1 cellular context compared by ENCODE assay signal in the genomic region with DNA sequence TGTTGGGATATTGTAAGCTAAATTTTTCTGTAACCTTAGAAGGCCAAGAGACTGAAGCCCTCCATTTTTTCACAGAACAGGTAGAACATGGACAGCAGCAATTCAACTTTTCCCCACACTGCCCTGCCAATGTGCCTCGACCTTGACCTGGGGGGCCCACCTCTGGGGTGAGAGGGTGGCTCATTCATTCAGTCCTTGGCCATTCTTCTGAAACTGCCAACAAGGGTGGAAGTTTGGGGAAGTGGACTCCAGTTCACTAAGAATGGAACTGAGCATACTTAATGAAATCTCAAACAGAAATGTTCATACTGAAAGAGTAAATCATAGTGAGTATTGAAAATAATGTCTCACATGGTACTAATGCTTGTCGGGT.
TF ChIP-seq lines count a peak whose summit lies in the region.

No MANE protein-coding gene starts in this region.

TF ChIP-seq in HepG2, 621 proteins besides CTCF, POLR2A, EP300 and RAD21 (continues in another document):
- TF ChIP-seq, protein P1, sequence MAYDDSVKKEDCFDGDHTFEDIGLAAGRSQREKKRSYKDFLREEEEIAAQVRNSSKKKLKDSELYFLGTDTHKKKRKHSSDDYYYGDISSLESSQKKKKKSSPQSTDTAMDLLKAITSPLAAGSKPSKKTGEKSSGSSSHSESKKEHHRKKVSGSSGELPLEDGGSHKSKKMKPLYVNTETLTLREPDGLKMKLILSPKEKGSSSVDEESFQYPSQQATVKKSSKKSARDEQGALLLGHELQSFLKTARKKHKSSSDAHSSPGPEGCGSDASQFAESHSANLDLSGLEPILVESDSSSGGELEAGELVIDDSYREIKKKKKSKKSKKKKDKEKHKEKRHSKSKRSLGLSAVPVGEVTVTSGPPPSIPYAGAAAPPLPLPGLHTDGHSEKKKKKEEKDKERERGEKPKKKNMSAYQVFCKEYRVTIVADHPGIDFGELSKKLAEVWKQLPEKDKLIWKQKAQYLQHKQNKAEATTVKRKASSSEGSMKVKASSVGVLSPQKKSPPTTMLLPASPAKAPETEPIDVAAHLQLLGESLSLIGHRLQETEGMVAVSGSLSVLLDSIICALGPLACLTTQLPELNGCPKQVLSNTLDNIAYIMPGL (CRISPR knock-in tag; IDR thresholded peaks at IDR 0.05; ENCODE audit: borderline replicate concordance in 1 of 2, low read depth in 1 of 2) = no peak
- no peak for TF ChIP-seq XRCC5 (optimal IDR thresholded peaks at IDR 0.05; ENCODE audit: low read length)
- TF ChIP-seq MBD4 (IDR thresholded peaks at IDR 0.05; ENCODE audit: borderline replicate concordance, low read length) = no peak; the same call in 1 of the 2 replicates
- TF ChIP-seq GATAD2A (CRISPR knock-in tag; IDR thresholded peaks at IDR 0.05) = peak; percentile 77
- no peak for TF ChIP-seq CREB1 (IDR thresholded peaks at IDR 0.05)
- TF ChIP-seq CREB1 (CRISPR knock-in tag; IDR thresholded peaks at IDR 0.05) = 0 out of 2 replicates have a peak, but pooled peaks have one; percentile 39
- no peak for TF ChIP-seq ARHGAP35 (CRISPR knock-in tag; IDR thresholded peaks at IDR 0.05; ENCODE audit: borderline replicate concordance)
- 0 out of 2 replicates have a peak, but pooled peaks have one; percentile 13 for TF ChIP-seq ZNF772 (CRISPR knock-in tag; IDR thresholded peaks at IDR 0.05)
- TF ChIP-seq, protein P2, sequence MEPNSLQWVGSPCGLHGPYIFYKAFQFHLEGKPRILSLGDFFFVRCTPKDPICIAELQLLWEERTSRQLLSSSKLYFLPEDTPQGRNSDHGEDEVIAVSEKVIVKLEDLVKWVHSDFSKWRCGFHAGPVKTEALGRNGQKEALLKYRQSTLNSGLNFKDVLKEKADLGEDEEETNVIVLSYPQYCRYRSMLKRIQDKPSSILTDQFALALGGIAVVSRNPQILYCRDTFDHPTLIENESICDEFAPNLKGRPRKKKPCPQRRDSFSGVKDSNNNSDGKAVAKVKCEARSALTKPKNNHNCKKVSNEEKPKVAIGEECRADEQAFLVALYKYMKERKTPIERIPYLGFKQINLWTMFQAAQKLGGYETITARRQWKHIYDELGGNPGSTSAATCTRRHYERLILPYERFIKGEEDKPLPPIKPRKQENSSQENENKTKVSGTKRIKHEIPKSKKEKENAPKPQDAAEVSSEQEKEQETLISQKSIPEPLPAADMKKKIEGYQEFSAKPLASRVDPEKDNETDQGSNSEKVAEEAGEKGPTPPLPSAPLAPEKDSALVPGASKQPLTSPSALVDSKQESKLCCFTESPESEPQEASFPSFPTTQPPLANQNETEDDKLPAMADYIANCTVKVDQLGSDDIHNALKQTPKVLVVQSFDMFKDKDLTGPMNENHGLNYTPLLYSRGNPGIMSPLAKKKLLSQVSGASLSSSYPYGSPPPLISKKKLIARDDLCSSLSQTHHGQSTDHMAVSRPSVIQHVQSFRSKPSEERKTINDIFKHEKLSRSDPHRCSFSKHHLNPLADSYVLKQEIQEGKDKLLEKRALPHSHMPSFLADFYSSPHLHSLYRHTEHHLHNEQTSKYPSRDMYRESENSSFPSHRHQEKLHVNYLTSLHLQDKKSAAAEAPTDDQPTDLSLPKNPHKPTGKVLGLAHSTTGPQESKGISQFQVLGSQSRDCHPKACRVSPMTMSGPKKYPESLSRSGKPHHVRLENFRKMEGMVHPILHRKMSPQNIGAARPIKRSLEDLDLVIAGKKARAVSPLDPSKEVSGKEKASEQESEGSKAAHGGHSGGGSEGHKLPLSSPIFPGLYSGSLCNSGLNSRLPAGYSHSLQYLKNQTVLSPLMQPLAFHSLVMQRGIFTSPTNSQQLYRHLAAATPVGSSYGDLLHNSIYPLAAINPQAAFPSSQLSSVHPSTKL (CRISPR knock-in tag; IDR thresholded peaks at IDR 0.05) = peak; percentile 78
- TF ChIP-seq, protein P3, sequence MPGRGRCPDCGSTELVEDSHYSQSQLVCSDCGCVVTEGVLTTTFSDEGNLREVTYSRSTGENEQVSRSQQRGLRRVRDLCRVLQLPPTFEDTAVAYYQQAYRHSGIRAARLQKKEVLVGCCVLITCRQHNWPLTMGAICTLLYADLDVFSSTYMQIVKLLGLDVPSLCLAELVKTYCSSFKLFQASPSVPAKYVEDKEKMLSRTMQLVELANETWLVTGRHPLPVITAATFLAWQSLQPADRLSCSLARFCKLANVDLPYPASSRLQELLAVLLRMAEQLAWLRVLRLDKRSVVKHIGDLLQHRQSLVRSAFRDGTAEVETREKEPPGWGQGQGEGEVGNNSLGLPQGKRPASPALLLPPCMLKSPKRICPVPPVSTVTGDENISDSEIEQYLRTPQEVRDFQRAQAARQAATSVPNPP (CRISPR knock-in tag; IDR thresholded peaks at IDR 0.05) = no peak
- TF ChIP-seq POLR2AphosphoS5 (IDR thresholded peaks at IDR 0.05; ENCODE audit: low read depth, low read length) = peak; percentile 38
- no peak for TF ChIP-seq TCF7 (IDR thresholded peaks at IDR 0.05; ENCODE audit: low read depth)
- no peak for TF ChIP-seq FOXM1 (CRISPR knock-in tag; IDR thresholded peaks at IDR 0.05)
- TF ChIP-seq, protein P4, sequence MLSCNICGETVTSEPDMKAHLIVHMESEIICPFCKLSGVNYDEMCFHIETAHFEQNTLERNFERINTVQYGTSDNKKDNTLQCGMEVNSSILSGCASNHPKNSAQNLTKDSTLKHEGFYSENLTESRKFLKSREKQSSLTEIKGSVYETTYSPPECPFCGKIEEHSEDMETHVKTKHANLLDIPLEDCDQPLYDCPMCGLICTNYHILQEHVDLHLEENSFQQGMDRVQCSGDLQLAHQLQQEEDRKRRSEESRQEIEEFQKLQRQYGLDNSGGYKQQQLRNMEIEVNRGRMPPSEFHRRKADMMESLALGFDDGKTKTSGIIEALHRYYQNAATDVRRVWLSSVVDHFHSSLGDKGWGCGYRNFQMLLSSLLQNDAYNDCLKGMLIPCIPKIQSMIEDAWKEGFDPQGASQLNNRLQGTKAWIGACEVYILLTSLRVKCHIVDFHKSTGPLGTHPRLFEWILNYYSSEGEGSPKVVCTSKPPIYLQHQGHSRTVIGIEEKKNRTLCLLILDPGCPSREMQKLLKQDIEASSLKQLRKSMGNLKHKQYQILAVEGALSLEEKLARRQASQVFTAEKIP (CRISPR knock-in tag; IDR thresholded peaks at IDR 0.05; ENCODE audit: borderline replicate concordance) = no peak
- TF ChIP-seq SMAD9 (CRISPR knock-in tag; IDR thresholded peaks at IDR 0.05) = no peak
- peak; percentile 90 for TF ChIP-seq NR2C2 (CRISPR knock-in tag; IDR thresholded peaks at IDR 0.05; ENCODE audit: borderline replicate concordance)
- peak; percentile 18; the same call in 1 of the 2 replicates for TF ChIP-seq RCOR2 (CRISPR knock-in tag; IDR thresholded peaks at IDR 0.05)
- TF ChIP-seq, protein P5, sequence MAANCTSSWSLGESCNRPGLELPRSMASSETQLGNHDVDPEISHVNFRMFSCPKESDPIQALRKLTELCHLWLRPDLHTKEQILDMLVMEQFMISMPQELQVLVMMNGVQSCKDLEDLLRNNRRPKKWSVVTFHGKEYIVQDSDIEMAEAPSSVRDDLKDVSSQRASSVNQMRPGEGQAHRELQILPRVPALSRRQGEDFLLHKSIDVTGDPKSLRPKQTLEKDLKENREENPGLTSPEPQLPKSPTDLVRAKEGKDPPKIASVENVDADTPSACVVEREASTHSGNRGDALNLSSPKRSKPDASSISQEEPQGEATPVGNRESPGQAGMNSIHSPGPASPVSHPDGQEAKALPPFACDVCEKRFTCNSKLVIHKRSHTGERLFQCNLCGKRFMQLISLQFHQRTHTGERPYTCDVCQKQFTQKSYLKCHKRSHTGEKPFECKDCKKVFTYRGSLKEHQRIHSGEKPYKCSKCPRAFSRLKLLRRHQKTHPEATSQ (CRISPR knock-in tag; IDR thresholded peaks at IDR 0.05; ENCODE audit: borderline replicate concordance) = peak; percentile 43; the same call in 1 of the 2 replicates
- TF ChIP-seq, protein P6, sequence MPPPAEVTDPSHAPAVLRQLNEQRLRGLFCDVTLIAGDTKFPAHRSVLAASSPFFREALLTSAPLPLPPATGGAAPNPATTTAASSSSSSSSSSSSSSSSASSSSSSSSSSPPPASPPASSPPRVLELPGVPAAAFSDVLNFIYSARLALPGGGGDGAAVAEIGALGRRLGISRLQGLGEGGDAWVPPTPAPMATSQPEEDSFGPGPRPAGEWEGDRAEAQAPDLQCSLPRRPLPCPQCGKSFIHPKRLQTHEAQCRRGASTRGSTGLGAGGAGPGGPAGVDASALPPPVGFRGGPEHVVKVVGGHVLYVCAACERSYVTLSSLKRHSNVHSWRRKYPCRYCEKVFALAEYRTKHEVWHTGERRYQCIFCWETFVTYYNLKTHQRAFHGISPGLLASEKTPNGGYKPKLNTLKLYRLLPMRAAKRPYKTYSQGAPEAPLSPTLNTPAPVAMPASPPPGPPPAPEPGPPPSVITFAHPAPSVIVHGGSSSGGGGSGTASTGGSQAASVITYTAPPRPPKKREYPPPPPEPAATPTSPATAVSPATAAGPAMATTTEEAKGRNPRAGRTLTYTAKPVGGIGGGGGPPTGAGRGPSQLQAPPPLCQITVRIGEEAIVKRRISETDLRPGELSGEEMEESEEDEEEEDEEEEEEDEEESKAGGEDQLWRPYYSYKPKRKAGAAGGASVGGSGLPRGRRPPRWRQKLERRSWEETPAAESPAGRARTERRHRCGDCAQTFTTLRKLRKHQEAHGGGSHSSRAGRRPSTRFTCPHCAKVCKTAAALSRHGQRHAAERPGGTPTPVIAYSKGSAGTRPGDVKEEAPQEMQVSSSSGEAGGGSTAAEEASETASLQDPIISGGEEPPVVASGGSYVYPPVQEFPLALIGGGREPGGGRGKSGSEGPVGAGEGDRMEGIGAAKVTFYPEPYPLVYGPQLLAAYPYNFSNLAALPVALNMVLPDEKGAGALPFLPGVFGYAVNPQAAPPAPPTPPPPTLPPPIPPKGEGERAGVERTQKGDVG (CRISPR knock-in tag; IDR thresholded peaks at IDR 0.05; ENCODE audit: borderline replicate concordance) = no peak
- no peak for TF ChIP-seq ZNF577 (CRISPR knock-in tag; IDR thresholded peaks at IDR 0.05; ENCODE audit: borderline replicate concordance, low read depth)
- TF ChIP-seq U2AF2 (IDR thresholded peaks at IDR 0.05; ENCODE audit: low read depth, low read length) = no peak
- TF ChIP-seq, protein P7, sequence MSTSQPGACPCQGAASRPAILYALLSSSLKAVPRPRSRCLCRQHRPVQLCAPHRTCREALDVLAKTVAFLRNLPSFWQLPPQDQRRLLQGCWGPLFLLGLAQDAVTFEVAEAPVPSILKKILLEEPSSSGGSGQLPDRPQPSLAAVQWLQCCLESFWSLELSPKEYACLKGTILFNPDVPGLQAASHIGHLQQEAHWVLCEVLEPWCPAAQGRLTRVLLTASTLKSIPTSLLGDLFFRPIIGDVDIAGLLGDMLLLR (CRISPR knock-in tag; IDR thresholded peaks at IDR 0.05) = no peak
- TF ChIP-seq, protein P8, sequence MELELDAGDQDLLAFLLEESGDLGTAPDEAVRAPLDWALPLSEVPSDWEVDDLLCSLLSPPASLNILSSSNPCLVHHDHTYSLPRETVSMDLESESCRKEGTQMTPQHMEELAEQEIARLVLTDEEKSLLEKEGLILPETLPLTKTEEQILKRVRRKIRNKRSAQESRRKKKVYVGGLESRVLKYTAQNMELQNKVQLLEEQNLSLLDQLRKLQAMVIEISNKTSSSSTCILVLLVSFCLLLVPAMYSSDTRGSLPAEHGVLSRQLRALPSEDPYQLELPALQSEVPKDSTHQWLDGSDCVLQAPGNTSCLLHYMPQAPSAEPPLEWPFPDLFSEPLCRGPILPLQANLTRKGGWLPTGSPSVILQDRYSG (CRISPR knock-in tag; IDR thresholded peaks at IDR 0.05) = no peak
- TF ChIP-seq NONO (IDR thresholded peaks at IDR 0.05) = no peak
- peak; percentile 59; the same call in 1 of the 2 replicates for TF ChIP-seq NONO (CRISPR knock-in tag; conservative IDR thresholded peaks at IDR 0.05)
- no peak for TF ChIP-seq ERF (CRISPR knock-in tag; IDR thresholded peaks at IDR 0.05)
- 0 out of 2 replicates have a peak, but pooled peaks have one; percentile 39 for TF ChIP-seq FOXK1 (CRISPR knock-in tag; IDR thresholded peaks at IDR 0.05; ENCODE audit: borderline replicate concordance, low read depth)
- TF ChIP-seq, protein P9, sequence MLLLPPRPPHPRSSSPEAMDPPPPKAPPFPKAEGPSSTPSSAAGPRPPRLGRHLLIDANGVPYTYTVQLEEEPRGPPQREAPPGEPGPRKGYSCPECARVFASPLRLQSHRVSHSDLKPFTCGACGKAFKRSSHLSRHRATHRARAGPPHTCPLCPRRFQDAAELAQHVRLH (CRISPR knock-in tag; IDR thresholded peaks at IDR 0.05; ENCODE audit: borderline replicate concordance, low read depth) = no peak
- no peak for TF ChIP-seq GZF1 (CRISPR knock-in tag; IDR thresholded peaks at IDR 0.05)
- TF ChIP-seq, protein P10, sequence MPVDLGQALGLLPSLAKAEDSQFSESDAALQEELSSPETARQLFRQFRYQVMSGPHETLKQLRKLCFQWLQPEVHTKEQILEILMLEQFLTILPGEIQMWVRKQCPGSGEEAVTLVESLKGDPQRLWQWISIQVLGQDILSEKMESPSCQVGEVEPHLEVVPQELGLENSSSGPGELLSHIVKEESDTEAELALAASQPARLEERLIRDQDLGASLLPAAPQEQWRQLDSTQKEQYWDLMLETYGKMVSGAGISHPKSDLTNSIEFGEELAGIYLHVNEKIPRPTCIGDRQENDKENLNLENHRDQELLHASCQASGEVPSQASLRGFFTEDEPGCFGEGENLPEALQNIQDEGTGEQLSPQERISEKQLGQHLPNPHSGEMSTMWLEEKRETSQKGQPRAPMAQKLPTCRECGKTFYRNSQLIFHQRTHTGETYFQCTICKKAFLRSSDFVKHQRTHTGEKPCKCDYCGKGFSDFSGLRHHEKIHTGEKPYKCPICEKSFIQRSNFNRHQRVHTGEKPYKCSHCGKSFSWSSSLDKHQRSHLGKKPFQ (CRISPR knock-in tag; IDR thresholded peaks at IDR 0.05; ENCODE audit: insufficient replicate concordance) = no peak
- peak; percentile 45; the same call in 1 of the 2 replicates for TF ChIP-seq YEATS2 (CRISPR knock-in tag; IDR thresholded peaks at IDR 0.05; ENCODE audit: borderline replicate concordance)
- TF ChIP-seq ZNF431 (CRISPR knock-in tag; IDR thresholded peaks at IDR 0.05; ENCODE audit: borderline replicate concordance, low read depth) = no peak
- TF ChIP-seq MED8 (CRISPR knock-in tag; IDR thresholded peaks at IDR 0.05; ENCODE audit: insufficient replicate concordance) = no peak
- TF ChIP-seq GFI1 (CRISPR knock-in tag; IDR thresholded peaks at IDR 0.05; ENCODE audit: borderline replicate concordance) = no peak
- TF ChIP-seq ZNF672 (CRISPR knock-in tag; IDR thresholded peaks at IDR 0.05) = no peak
- no peak for TF ChIP-seq SP5 (CRISPR knock-in tag; IDR thresholded peaks at IDR 0.05; ENCODE audit: borderline replicate concordance, low read depth)
- TF ChIP-seq ZKSCAN1 (IDR thresholded peaks at IDR 0.05; ENCODE audit: low read length) = no peak
- TF ChIP-seq MIER3 (CRISPR knock-in tag; IDR thresholded peaks at IDR 0.05; ENCODE audit: borderline replicate concordance) = 0 out of 2 replicates have a peak, but pooled peaks have one; percentile 38
- TF ChIP-seq GTF3A (CRISPR knock-in tag; conservative IDR thresholded peaks at IDR 0.05) = no peak
- TF ChIP-seq HOXA5 (CRISPR knock-in tag; IDR thresholded peaks at IDR 0.05) = no peak
- peak; percentile 58; the same call in 1 of the 2 replicates for TF ChIP-seq MEF2D (CRISPR knock-in tag; IDR thresholded peaks at IDR 0.05)
- TF ChIP-seq MIER2 (CRISPR knock-in tag; IDR thresholded peaks at IDR 0.05) = no peak
- peak; percentile 47 for TF ChIP-seq FOSL2 (CRISPR knock-in tag; IDR thresholded peaks at IDR 0.05)
- no peak for TF ChIP-seq ZNF775 (CRISPR knock-in tag; IDR thresholded peaks at IDR 0.05; ENCODE audit: borderline replicate concordance)
- peak; percentile 57 for TF ChIP-seq HNF4A (CRISPR knock-in tag; IDR thresholded peaks at IDR 0.05)
- TF ChIP-seq SIN3A (IDR thresholded peaks at IDR 0.05; ENCODE audit: borderline replicate concordance, low read depth, low read length) = peak; percentile 79; the same call in 1 of the 2 replicates
- TF ChIP-seq ZNF30 (CRISPR knock-in tag; IDR thresholded peaks at IDR 0.05) = no peak
